In genomic region chr16:67521095-67521804, GRCh38 we compare ENCODE assay signal across 8 cellular contexts. TPM values are rescaled to one million over a fixed set of nuclear protein-coding genes. Genes with fewer than 3 reads are reported as not detected.
DNase-seq lines count a peak whose midpoint lies in the region; TF ChIP-seq lines count a peak whose summit lies in the region.

No MANE protein-coding gene starts in this region.

- peak overlapping the region; percentile 70 for H3K4me3 ChIP-seq in GM06990 (replicated peaks; ENCODE audit: low read depth, low read length)
- peak overlapping the region; percentile 35 for H3K4me3 ChIP-seq in SJSA1
- peak overlapping the region; percentile 42 for H3K4me3 ChIP-seq in suprapubic skin

- peak overlapping the region; percentile 99 for H3K27ac Mint-ChIP-seq in HFFc6
- H3K27ac Mint-ChIP-seq in activated naive CD4-positive, alpha-beta T cell treated with anti-CD3 and anti-CD28 coated beads, Interleukin-2, amount 10 ng/mL, durations not matched to agents 7 days and 5 days = peak overlapping the region; percentile 97

- WGBS in suprapubic skin = 0% methylated on average over 16 of the region's 25 CpGs

- peaks cover 35% of the 10 kb centered on the region for H3K4me1 ChIP-seq in SJSA1 (replicated peaks)
- H3K4me1 ChIP-seq in suprapubic skin = peaks cover 12% of the 10 kb centered on the region

- no peaks in the 10 kb centered on the region for H3K36me3 Mint-ChIP-seq in HFFc6 (ENCODE audit: low read depth)
- H3K36me3 Mint-ChIP-seq in activated naive CD4-positive, alpha-beta T cell treated with anti-CD3 and anti-CD28 coated beads, Interleukin-2, amount 10 ng/mL, durations not matched to agents 7 days and 5 days = no peaks in the 10 kb centered on the region

- no peaks in the 10 kb centered on the region for H3K36me3 ChIP-seq in GM06990 (ENCODE audit: control insufficient read depth, insufficient read depth, low read length)
- H3K36me3 ChIP-seq in SJSA1 = no peaks in the 10 kb centered on the region
- no peaks in the 10 kb centered on the region for H3K36me3 ChIP-seq in suprapubic skin

- H3K4me3 Mint-ChIP-seq in HFFc6 = peak overlapping the region; percentile 95
- H3K4me3 Mint-ChIP-seq in activated naive CD4-positive, alpha-beta T cell treated with anti-CD3 and anti-CD28 coated beads, Interleukin-2, amount 10 ng/mL, durations not matched to agents 7 days and 5 days = peak overlapping the region; percentile 81

- TF ChIP-seq CTCF in GM06990 (IDR thresholded peaks at IDR 0.05; ENCODE audit: insufficient read depth, low read length, poor library complexity, severe bottlenecking) (peak; percentile 98), HFFc6 (IDR thresholded peaks at IDR 0.05) (peak; percentile 90), suprapubic skin (IDR thresholded peaks at IDR 0.05) (peak; percentile 76 to 98)

- no peaks in the 10 kb centered on the region for H3K9me3 Mint-ChIP-seq in HFFc6
- no peaks in the 10 kb centered on the region for H3K9me3 Mint-ChIP-seq in activated naive CD4-positive, alpha-beta T cell treated with anti-CD3 and anti-CD28 coated beads, Interleukin-2, amount 10 ng/mL, durations not matched to agents 7 days and 5 days

- no peaks in the 10 kb centered on the region for H3K9me3 ChIP-seq in SJSA1 (replicated peaks)
- H3K9me3 ChIP-seq in suprapubic skin = no peaks in the 10 kb centered on the region

- peaks cover 3% of the 10 kb centered on the region for H3K27me3 Mint-ChIP-seq in HFFc6 (ENCODE audit: insufficient read depth)
- peaks cover 65% of the 10 kb centered on the region for H3K27me3 Mint-ChIP-seq in activated naive CD4-positive, alpha-beta T cell treated with anti-CD3 and anti-CD28 coated beads, Interleukin-2, amount 10 ng/mL, durations not matched to agents 7 days and 5 days

- TF ChIP-seq POLR2A in suprapubic skin (IDR thresholded peaks at IDR 0.05) = no peak

- H3K27me3 ChIP-seq in GM06990 (replicated peaks; ENCODE audit: control insufficient read depth, insufficient read depth, low read length) = no peaks in the 10 kb centered on the region
- no peaks in the 10 kb centered on the region for H3K27me3 ChIP-seq in SJSA1 (replicated peaks)
- no peaks in the 10 kb centered on the region for H3K27me3 ChIP-seq in suprapubic skin

- H3K27ac ChIP-seq in SJSA1 (peak overlapping the region; percentile 77), suprapubic skin (peak overlapping the region; percentile 87)

- TF ChIP-seq EP300 in suprapubic skin (IDR thresholded peaks at IDR 0.05) = no peak

- CTCF ChIA-PET in activated naive CD4-positive, alpha-beta T cell treated with anti-CD3 and anti-CD28 coated beads, Interleukin-2, amount 10 ng/mL, durations not matched to agents 7 days and 5 days (lab: Charles Lee) = interaction anchor here (0.5 to 8.1 kb wide), 57 partner anchors 9 to 544 kb away, joined by 3 to 151 read pairs (median 4); partner anchors contain the start of genes ACD, ATP6V0D1, B3GNT9 and C16orf86

- DNase-seq in GM06990 (ENCODE audit: extremely low read depth, insufficient read length) (peak; percentile 89), HFFc6 (peak; percentile 93), MV-4-11 (lab: John Stamatoyannopoulos, UW) (peak; percentile 95), SJSA1 (ENCODE audit: low read depth in 1 of 2, low spot score in 2 of 2) (peak; percentile 97 to 99), globus pallidus (ENCODE audit: low spot score) (peak; percentile 92), nucleus accumbens (lab: John Stamatoyannopoulos, UW) (peak; percentile 38 to 97 (median 84)), suprapubic skin (ENCODE audit: low spot score in 2 of 2) (peak; percentile 98 to 99)
- peak; percentile 99 for DNase-seq in activated naive CD4-positive, alpha-beta T cell treated with anti-CD3 and anti-CD28 coated beads, Interleukin-2, amount 10 ng/mL, durations not matched to agents 7 days and 5 days

- peaks cover 35% of the 10 kb centered on the region for H3K4me1 Mint-ChIP-seq in HFFc6 (ENCODE audit: low read depth)
- peaks cover 50% of the 10 kb centered on the region for H3K4me1 Mint-ChIP-seq in activated naive CD4-positive, alpha-beta T cell treated with anti-CD3 and anti-CD28 coated beads, Interleukin-2, amount 10 ng/mL, durations not matched to agents 7 days and 5 days

RNA-seq across cellular contexts. Expression of gene RIPOR1, which starts 7.4 kb away (rescaled TPM):
- total RNA-seq in HFFc6 (2021; fragmentation: NEBNext Ultra II Directional; extraction: Animal tissue kit (Norgen Biotek cat#: 25700)) = 100 to 1,000 TPM in 1 of 6 experiments, 10 to 100 TPM in 5; 72.2 to 101 (median 82.9) TPM
- total RNA-seq in SJSA1 (2014; rRNA removed; shearing (Covaris generic)) = 20.1 and 24.8 TPM in 2 replicates
- total RNA-seq in suprapubic skin = 10 to 100 TPM; 20.6 to 41.5 (median 28.3) TPM

RNA-seq across cellular contexts. Expression of gene AGRP, which starts 37.9 kb away (rescaled TPM):
- total RNA-seq in HFFc6 (2021; fragmentation: NEBNext Ultra II Directional; extraction: Animal tissue kit (Norgen Biotek cat#: 25700)) = not detected
- total RNA-seq in SJSA1 (2014; rRNA removed; shearing (Covaris generic)) = not detected in 2 replicates
- total RNA-seq in suprapubic skin = not detected

RNA-seq across cellular contexts. Expression of gene ATP6V0D1, which starts 40.3 kb away (rescaled TPM):
- total RNA-seq in HFFc6 (2021; fragmentation: NEBNext Ultra II Directional; extraction: Animal tissue kit (Norgen Biotek cat#: 25700)) = 100 to 1,000 TPM; 102 to 130 (median 118) TPM
- 80.5 and 83.5 TPM in 2 replicates for total RNA-seq in SJSA1 (2014; rRNA removed; shearing (Covaris generic))
- total RNA-seq in suprapubic skin = 100 to 1,000 TPM in 3 of 4 donors, 10 to 100 TPM in 1; 90.0 to 134 (median 110) TPM

RNA-seq across cellular contexts. Expression of gene CTCF, which starts 41.1 kb away (rescaled TPM):
- total RNA-seq in HFFc6 (2021; fragmentation: NEBNext Ultra II Directional; extraction: Animal tissue kit (Norgen Biotek cat#: 25700)) = 10 to 100 TPM; 22.6 to 31.1 (median 29.4) TPM
- 26.6 and 39.1 TPM in 2 replicates for total RNA-seq in SJSA1 (2014; rRNA removed; shearing (Covaris generic))
- total RNA-seq in suprapubic skin = 10 to 100 TPM; 36.2 to 50.1 (median 46.9) TPM

Comparison
In these comparisons a context has a peak if more than half of its experiments do, and no peak if none do; other contexts are left out.
1. Peak in every context shown above with its lines: DNase-seq, H3K4me3 ChIP-seq and H3K27ac ChIP-seq.